ENCODE assay signal across 1 cellular context in genomic region chr7:106344206-106344605, GRCh38.
TF ChIP-seq lines count a peak whose summit lies in the region.

No MANE protein-coding gene starts in this region.

TF ChIP-seq in endothelial cell of umbilical vein, 7 proteins besides CTCF, POLR2A, EP300 and RAD21:
- TF ChIP-seq POLR2AphosphoS5 (IDR thresholded peaks at IDR 0.05; ENCODE audit: insufficient read depth, low read depth, low read length), result no peak
- no peak for TF ChIP-seq MAX (IDR thresholded peaks at IDR 0.05; ENCODE audit: insufficient read depth, insufficient read length)
- TF ChIP-seq GATA2 (IDR thresholded peaks at IDR 0.05; ENCODE audit: insufficient read depth, insufficient read length, low read depth, low read length), result no peak
- no peak for TF ChIP-seq MYC (IDR thresholded peaks at IDR 0.05; ENCODE audit: low read depth, low read length)
- no peak for TF ChIP-seq JUN (IDR thresholded peaks at IDR 0.05; ENCODE audit: borderline replicate concordance, insufficient read depth, insufficient read length, low read depth)
- TF ChIP-seq FOS (IDR thresholded peaks at IDR 0.05; ENCODE audit: borderline replicate concordance, insufficient read depth, low read length), result no peak
- no peak for TF ChIP-seq EZH2 (IDR thresholded peaks at IDR 0.05; ENCODE audit: borderline replicate concordance, low read depth, low read length, severe bottlenecking)
